In the genomic region with DNA sequence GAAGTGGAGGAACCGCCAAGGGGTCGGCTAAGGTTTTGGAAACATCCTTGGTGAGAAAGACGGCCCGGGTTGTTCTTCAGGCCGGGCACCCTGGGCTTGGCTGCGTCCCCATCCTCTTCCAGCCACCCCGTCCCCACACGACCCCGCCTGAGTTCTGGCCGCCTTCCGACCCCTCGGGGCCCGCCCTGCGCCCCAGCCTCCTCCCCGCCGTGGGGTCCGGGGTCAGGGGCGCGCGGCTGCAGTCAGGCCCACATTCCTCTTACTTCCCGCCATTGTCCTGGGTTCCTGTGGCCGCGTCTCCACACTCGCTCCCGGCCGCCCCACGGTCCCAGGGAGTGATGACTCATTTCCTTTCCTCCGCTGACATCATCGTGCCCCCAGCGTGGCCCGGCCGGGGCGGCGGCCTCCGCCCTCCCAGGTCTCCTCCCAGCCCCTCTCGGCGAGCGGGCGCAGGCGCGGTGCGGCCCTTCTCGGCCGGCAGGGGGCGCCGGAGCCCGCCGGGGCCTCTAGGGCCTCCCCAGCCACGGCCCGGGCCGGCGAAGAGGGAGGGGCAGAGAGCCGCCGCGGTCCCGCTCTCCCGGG, we compare ENCODE assay signal across 8 cellular contexts. TPM values are rescaled to one million over a fixed set of nuclear protein-coding genes. Genes with fewer than 3 reads are reported as not detected.
DNase-seq lines count a peak whose midpoint lies in the region; ATAC-seq, FAIRE-seq and TF ChIP-seq lines count a peak whose summit lies in the region.

No MANE protein-coding gene starts in this region.

- peak overlapping the region; percentile 88 for H3K9ac ChIP-seq in astrocyte (ENCODE audit: low read length)

- peak overlapping the region; percentile 93 for H2AFZ ChIP-seq in astrocyte (ENCODE audit: low read depth, low read length)
- peak overlapping the region; percentile 84 for H2AFZ ChIP-seq in hepatocyte

- no peaks in the 10 kb centered on the region for H3K79me2 ChIP-seq in astrocyte (ENCODE audit: insufficient read depth, low read length)
- H3K79me2 ChIP-seq in hepatocyte: peaks cover 7% of the 10 kb centered on the region

- H3K4me1 ChIP-seq in astrocyte (ENCODE audit: insufficient read depth, low read length) (peaks cover 19% of the 10 kb centered on the region), hepatocyte (ENCODE audit: insufficient read depth) (peaks cover 7% of the 10 kb centered on the region)

- H3K9me3 ChIP-seq in astrocyte (ENCODE audit: insufficient read depth, low read depth, low read length): no peaks in the 10 kb centered on the region
- H3K9me3 ChIP-seq in hepatocyte (ENCODE audit: low read depth): no peaks in the 10 kb centered on the region

- H3K9me3 Mint-ChIP-seq in astrocyte (ENCODE audit: unreplicated experiment): no peaks in the 10 kb centered on the region

- no peaks in the 10 kb centered on the region for H3K36me3 ChIP-seq in astrocyte (ENCODE audit: insufficient read depth, low read length)
- H3K36me3 ChIP-seq in hepatocyte (replicated peaks; ENCODE audit: insufficient read depth, low read depth): no peaks in the 10 kb centered on the region

- no peak for FAIRE-seq in astrocyte (lab: Jason Lieb, UNC)

- H3K27ac Mint-ChIP-seq in astrocyte (ENCODE audit: unreplicated experiment): peak overlapping the region; percentile 89

- no peaks in the 10 kb centered on the region for H3K9me2 ChIP-seq in hepatocyte (replicated peaks; ENCODE audit: insufficient read depth)

- H3K27me3 Mint-ChIP-seq in astrocyte (ENCODE audit: low read depth, unreplicated experiment): peaks cover 2% of the 10 kb centered on the region

- peak overlapping the region; percentile 93 for H3K27ac ChIP-seq in astrocyte (ENCODE audit: low read depth, low read length)
- H3K27ac ChIP-seq in hepatocyte: peak overlapping the region; percentile 89

- no peaks in the 10 kb centered on the region for H3K4me1 Mint-ChIP-seq in astrocyte (ENCODE audit: low read depth, unreplicated experiment)

- WGBS in hepatocyte (ENCODE audit: low lambda C conversion rate, missing lambda C conversion rate): 2% methylated on average over 44 of the region's 57 CpGs

- H3K4me2 ChIP-seq in astrocyte (ENCODE audit: low read length) (peak overlapping the region; percentile 92), hepatocyte (peak overlapping the region; percentile 92)

- ATAC-seq in HG02852 (IDR thresholded peaks at IDR 0.05; ENCODE audit: unreplicated experiment): peak; percentile 82

- in situ Hi-C loops in GM13977 (cut with MboI; ENCODE audit: low pct_unique_long_range_greater_than_20kb, low sequenced_read_pairs, unreplicated experiment): loop anchor here (10.0 kb wide), 1 partner anchor 241 kb away; no protein-coding TSS in a partner anchor

- peak overlapping the region; percentile 82 for H3K4me3 Mint-ChIP-seq in astrocyte (ENCODE audit: unreplicated experiment)

- TF ChIP-seq CTCF in GM13977 (IDR thresholded peaks at IDR 0.05; ENCODE audit: extremely low read depth, insufficient read depth, missing control alignments): peak; percentile 97
- peak; percentile 47 for TF ChIP-seq CTCF in astrocyte (IDR thresholded peaks at IDR 0.05; ENCODE audit: insufficient read depth, low read depth, low read length)
- peak; percentile 85 for TF ChIP-seq CTCF in hepatocyte (IDR thresholded peaks at IDR 0.05; ENCODE audit: poor library complexity)
- TF ChIP-seq CTCF in retinal pigment epithelial cell (conservative IDR thresholded peaks at IDR 0.05; ENCODE audit: low read depth, low read length): no peak

- DNase-seq in GM13977 (ENCODE audit: low spot score) (peak; percentile 97), NCI-H1436 (lab: John Stamatoyannopoulos, UW) (peak; percentile 91), T-helper 22 cell (ENCODE audit: low read depth) (peak; percentile 76), astrocyte (ENCODE audit: low read depth) (peak; percentile 83), hepatocyte (ENCODE audit: low spot score) (peak; percentile 96), retinal pigment epithelial cell (ENCODE audit: low read depth) (peak; percentile 59), NCI-H187 treated with DMSO at 0.1 percent for 48 hours (lab: John Stamatoyannopoulos, UW) (no peak)

- H4K20me1 ChIP-seq in astrocyte (ENCODE audit: insufficient read depth, low read length): no peaks in the 10 kb centered on the region
- H4K20me1 ChIP-seq in hepatocyte (ENCODE audit: insufficient read depth, poor library complexity, severe bottlenecking): no peaks in the 10 kb centered on the region

- H3K4me3 ChIP-seq in astrocyte (ENCODE audit: insufficient read depth, low read depth, low read length) (peak overlapping the region; percentile 57), hepatocyte (peak overlapping the region; percentile 72), retinal pigment epithelial cell (ENCODE audit: low read length) (peak overlapping the region; percentile 60)

- H3K27me3 ChIP-seq in astrocyte (ENCODE audit: insufficient read depth, low read length): no peaks in the 10 kb centered on the region
- H3K27me3 ChIP-seq in hepatocyte: no peaks in the 10 kb centered on the region

- no peaks in the 10 kb centered on the region for H3K36me3 Mint-ChIP-seq in astrocyte (ENCODE audit: low read depth, unreplicated experiment)

RNA-seq across cellular contexts. Expression of a gene that starts 59.6 kb away (rescaled TPM):
- 217 and 253 TPM in 2 replicates for total RNA-seq in astrocyte
- 179 and 214 TPM in 2 replicates for total RNA-seq in hepatocyte
- polyA plus RNA-seq in hepatocyte: 161 and 206 TPM in 2 replicates
